3 cellular contexts compared by ENCODE assay signal in the genomic region with DNA sequence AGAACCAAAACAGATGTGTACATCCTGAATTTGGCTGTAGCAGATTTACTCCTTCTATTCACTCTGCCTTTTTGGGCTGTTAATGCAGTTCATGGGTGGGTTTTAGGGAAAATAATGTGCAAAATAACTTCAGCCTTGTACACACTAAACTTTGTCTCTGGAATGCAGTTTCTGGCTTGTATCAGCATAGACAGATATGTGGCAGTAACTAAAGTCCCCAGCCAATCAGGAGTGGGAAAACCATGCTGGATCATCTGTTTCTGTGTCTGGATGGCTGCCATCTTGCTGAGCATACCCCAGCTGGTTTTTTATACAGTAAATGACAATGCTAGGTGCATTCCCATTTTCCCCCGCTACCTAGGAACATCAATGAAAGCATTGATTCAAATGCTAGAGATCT.
TF ChIP-seq lines count a peak whose summit lies in the region.

No MANE protein-coding gene starts in this region.

TF ChIP-seq in SK-N-SH, 30 proteins besides CTCF, POLR2A, EP300 and RAD21:
- peak; percentile 90 for TF ChIP-seq RFX5 (IDR thresholded peaks at IDR 0.05; ENCODE audit: low read length)

TF ChIP-seq in K562, 482 proteins besides CTCF, POLR2A, EP300 and RAD21:
- peak; percentile 68; the same call in 1 of the 2 replicates for TF ChIP-seq RFX5 (IDR thresholded peaks at IDR 0.05; ENCODE audit: low read depth, low read length)

TF ChIP-seq in HepG2, 621 proteins besides CTCF, POLR2A, EP300 and RAD21:
- peak; percentile 47; the same call in 1 of the 2 replicates for TF ChIP-seq RFX5 (IDR thresholded peaks at IDR 0.05; ENCODE audit: low read depth, low read length)
